24 cellular contexts compared by ENCODE assay signal in the genomic region with DNA sequence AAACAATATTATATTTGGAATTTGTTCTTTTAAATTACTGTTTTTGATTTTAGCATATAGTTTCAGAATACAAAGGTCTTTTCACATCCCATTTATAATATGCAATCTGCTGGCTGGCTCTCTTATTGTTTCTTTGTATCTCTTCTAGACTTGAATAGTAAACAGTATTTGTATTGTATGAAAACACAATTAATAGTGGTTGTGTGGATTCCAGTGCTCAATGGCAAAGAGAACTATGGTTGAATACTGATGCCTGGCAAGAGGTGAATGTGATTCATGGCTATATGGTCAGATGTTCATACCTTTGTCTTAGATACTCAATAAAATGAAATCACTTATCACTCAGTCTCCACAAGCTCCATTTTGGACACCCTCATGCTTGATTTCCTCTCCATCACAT. TPM values are rescaled to one million over a fixed set of nuclear protein-coding genes. Genes with fewer than 3 reads are reported as not detected.
A peak's percentile ranks its signal among the peaks of the same experiment; 100 is the strongest.
DNase-seq lines count a peak whose midpoint lies in the region; ATAC-seq and TF ChIP-seq lines count a peak whose summit lies in the region.
"Had no signal": no experiment of that assay in that cellular context is flagged by ENCODE, and none has a peak within 500 bp of the region (broad histone marks: within the 10 kb centered on the region; RNA-seq: fewer than 3 reads in every experiment).

No MANE protein-coding gene starts in this region.

- TF ChIP-seq EP300 in sigmoid colon (IDR thresholded peaks at IDR 0.05): no peak

- TF ChIP-seq CTCF in sigmoid colon (IDR thresholded peaks at IDR 0.05): no peak

- H3K27me3 ChIP-seq in sigmoid colon: no peaks in the 10 kb centered on the region

- H3K27ac ChIP-seq in angular gyrus (ENCODE audit: low read depth, low read length) (peak overlapping the region; percentile 40), sigmoid colon (no peak overlapping the region)
- H3K27ac ChIP-seq: A549 had no signal

- intact Hi-C loops in sigmoid colon (cut with DNase I): no loop called here

- no peak for ATAC-seq in GM19324 (IDR thresholded peaks at IDR 0.05; ENCODE audit: low FRiP score, unreplicated experiment)
- no peak for ATAC-seq in GM19328 (IDR thresholded peaks at IDR 0.05; ENCODE audit: unreplicated experiment)
- ATAC-seq: A549, GM23338, HCT116 had no signal

- no peaks in the 10 kb centered on the region for H3K4me1 ChIP-seq in sigmoid colon
- H3K4me1 ChIP-seq: A549 had no signal

- DNase-seq in inferior parietal cortex (ENCODE audit: extremely low spot score) (peak; percentile 15), pons (ENCODE audit: low spot score) (peak; percentile 88), sigmoid colon (no peak), RKO (ENCODE audit: low spot score) (no peak)
- DNase-seq: 8988T; ACHN; AML-193; C1 segment of cervical spinal cord; Calu3; CD4-positive, alpha-beta memory T cell; COR-L47; DMS79 treated with DMSO at 0.1 percent for 48 hours; GF-D8; H9 had no signal

- TF ChIP-seq POLR2A in sigmoid colon (IDR thresholded peaks at IDR 0.05): no peak

- H3K9me3 ChIP-seq in sigmoid colon: peaks cover 0 to 2% (median 0%) of the 10 kb centered on the region in 4 donors
- H3K9me3 ChIP-seq: A549 had no signal

- no peaks in the 10 kb centered on the region for H3K36me3 ChIP-seq in sigmoid colon

- H3K4me3 ChIP-seq in sigmoid colon: no peak overlapping the region
- H3K4me3 ChIP-seq: A549, GM23338 had no signal

RNA-seq across cellular contexts. Expression of gene OR6Y1, which starts 37.2 kb away (rescaled TPM):
- not detected for total RNA-seq in sigmoid colon
- not detected for polyA plus RNA-seq in sigmoid colon
- total RNA-seq: Calu3; CD4-positive, alpha-beta memory T cell; Daoy; G401; GM23338; H4; H9 had no signal
- polyA plus RNA-seq: A549; BJ; CD4-positive, alpha-beta memory T cell; GM23338 had no signal

RNA-seq across cellular contexts. Expression of gene OR10R2, which starts 44.9 kb away (rescaled TPM):
- not detected for total RNA-seq in sigmoid colon
- polyA plus RNA-seq in sigmoid colon: not detected
- total RNA-seq: Calu3; CD4-positive, alpha-beta memory T cell; Daoy; G401; GM23338; H4; H9 had no signal
- polyA plus RNA-seq: A549; BJ; CD4-positive, alpha-beta memory T cell; GM23338 had no signal

RNA-seq across cellular contexts. Expression of gene OR6P1, which starts 53.4 kb away (rescaled TPM):
- total RNA-seq in sigmoid colon: not detected
- not detected for polyA plus RNA-seq in sigmoid colon
- total RNA-seq: Calu3; CD4-positive, alpha-beta memory T cell; Daoy; G401; GM23338; H4; H9 had no signal
- polyA plus RNA-seq: A549; BJ; CD4-positive, alpha-beta memory T cell; GM23338 had no signal

RNA-seq across cellular contexts. Expression of gene OR10K1, which starts 55.3 kb away (rescaled TPM):
- not detected for total RNA-seq in sigmoid colon
- not detected for polyA plus RNA-seq in sigmoid colon
- total RNA-seq: Calu3; CD4-positive, alpha-beta memory T cell; Daoy; G401; GM23338; H4; H9 had no signal
- polyA plus RNA-seq: A549; BJ; CD4-positive, alpha-beta memory T cell; GM23338 had no signal

Comparison
In these comparisons a context has a peak if more than half of its experiments do, and no peak if none do; other contexts are left out.
1. DNase-seq: peak in inferior parietal cortex (single experiment) and pons (single experiment); none in sigmoid colon (single experiment) and RKO (single experiment).